1 cellular context compared by ENCODE assay signal in genomic region chr11:113664981-113665710, GRCh38.
A peak's percentile ranks its signal among the peaks of the same experiment; 100 is the strongest.
TF ChIP-seq lines count a peak whose summit lies in the region.

No MANE protein-coding gene starts in this region.

TF ChIP-seq in HepG2, 621 proteins besides CTCF, POLR2A, EP300 and RAD21 (continued from another document and continues in another):
- TF ChIP-seq TFDP2 (CRISPR knock-in tag; IDR thresholded peaks at IDR 0.05) (peak; percentile 79), TFDP1 (CRISPR knock-in tag; IDR thresholded peaks at IDR 0.05; ENCODE audit: borderline replicate concordance) (peak; percentile 89; the same call in 1 of the 2 replicates), HNRNPUL1 (IDR thresholded peaks at IDR 0.05; ENCODE audit: low read depth, low read length) (no peak), CEBPZ (IDR thresholded peaks at IDR 0.05; ENCODE audit: low read length) (no peak), TCF7 (IDR thresholded peaks at IDR 0.05; ENCODE audit: low read depth) (peak; percentile 62), ZNF101 (CRISPR knock-in tag; IDR thresholded peaks at IDR 0.05; ENCODE audit: borderline replicate concordance, low read depth) (no peak), CREM (IDR thresholded peaks at IDR 0.05) (peak; percentile 35; the same call in 1 of the 2 replicates), CREM (CRISPR knock-in tag; IDR thresholded peaks at IDR 0.05) (no peak), RXRA (CRISPR knock-in tag; IDR thresholded peaks at IDR 0.05) (no peak), RFXANK (CRISPR knock-in tag; IDR thresholded peaks at IDR 0.05) (no peak), MAF1 (CRISPR knock-in tag; IDR thresholded peaks at IDR 0.05; ENCODE audit: borderline replicate concordance) (no peak), ZBTB44 (CRISPR knock-in tag; IDR thresholded peaks at IDR 0.05) (no peak), GATAD2A (CRISPR knock-in tag; IDR thresholded peaks at IDR 0.05) (no peak), MNT (IDR thresholded peaks at IDR 0.05) (no peak), SOX6 (IDR thresholded peaks at IDR 0.05) (no peak), SOX6 (CRISPR knock-in tag; IDR thresholded peaks at IDR 0.05) (peak; percentile 58), BATF2 (CRISPR knock-in tag; IDR thresholded peaks at IDR 0.05) (no peak), ZNF10 (CRISPR knock-in tag; IDR thresholded peaks at IDR 0.05; ENCODE audit: borderline replicate concordance, low read depth) (no peak), JUND (CRISPR knock-in tag; IDR thresholded peaks at IDR 0.05) (no peak), MED1 (CRISPR knock-in tag; IDR thresholded peaks at IDR 0.05) (no peak), ZNF75D (CRISPR knock-in tag; IDR thresholded peaks at IDR 0.05; ENCODE audit: borderline replicate concordance) (no peak), ZNF577 (CRISPR knock-in tag; IDR thresholded peaks at IDR 0.05; ENCODE audit: borderline replicate concordance, low read depth) (no peak), RNF2 (conservative IDR thresholded peaks at IDR 0.05; ENCODE audit: low read depth) (no peak), CBX1 (IDR thresholded peaks at IDR 0.05; ENCODE audit: low read depth) (no peak), PAXIP1 (CRISPR knock-in tag; conservative IDR thresholded peaks at IDR 0.05) (no peak), ZNF121 (CRISPR knock-in tag; IDR thresholded peaks at IDR 0.05) (no peak), SPEN (CRISPR knock-in tag; IDR thresholded peaks at IDR 0.05; ENCODE audit: low read depth) (no peak), PHF21A (CRISPR knock-in tag; IDR thresholded peaks at IDR 0.05) (no peak), HDAC2 (CRISPR knock-in tag; IDR thresholded peaks at IDR 0.05) (no peak), PATZ1 (CRISPR knock-in tag; IDR thresholded peaks at IDR 0.05) (0 out of 2 replicates have a peak, but pooled peaks have one; percentile 27), ZNF546 (CRISPR knock-in tag; conservative IDR thresholded peaks at IDR 0.05) (no peak), ZSCAN30 (CRISPR knock-in tag; IDR thresholded peaks at IDR 0.05) (no peak), ZNF3 (CRISPR knock-in tag; IDR thresholded peaks at IDR 0.05) (no peak), NFAT5 (CRISPR knock-in tag; IDR thresholded peaks at IDR 0.05) (no peak), RARG (CRISPR knock-in tag; IDR thresholded peaks at IDR 0.05; ENCODE audit: low read depth) (no peak), DNMT1 (CRISPR knock-in tag; IDR thresholded peaks at IDR 0.05) (no peak), ELF1 (CRISPR knock-in tag; IDR thresholded peaks at IDR 0.05) (no peak), ZNF883 (CRISPR knock-in tag; IDR thresholded peaks at IDR 0.05; ENCODE audit: not compliant biosample characterization) (no peak), ZNF580 (CRISPR knock-in tag; IDR thresholded peaks at IDR 0.05; ENCODE audit: borderline replicate concordance, low read depth) (no peak), TCF7L2 (IDR thresholded peaks at IDR 0.05; ENCODE audit: low read depth, low read length) (no peak)
